In the genomic region with DNA sequence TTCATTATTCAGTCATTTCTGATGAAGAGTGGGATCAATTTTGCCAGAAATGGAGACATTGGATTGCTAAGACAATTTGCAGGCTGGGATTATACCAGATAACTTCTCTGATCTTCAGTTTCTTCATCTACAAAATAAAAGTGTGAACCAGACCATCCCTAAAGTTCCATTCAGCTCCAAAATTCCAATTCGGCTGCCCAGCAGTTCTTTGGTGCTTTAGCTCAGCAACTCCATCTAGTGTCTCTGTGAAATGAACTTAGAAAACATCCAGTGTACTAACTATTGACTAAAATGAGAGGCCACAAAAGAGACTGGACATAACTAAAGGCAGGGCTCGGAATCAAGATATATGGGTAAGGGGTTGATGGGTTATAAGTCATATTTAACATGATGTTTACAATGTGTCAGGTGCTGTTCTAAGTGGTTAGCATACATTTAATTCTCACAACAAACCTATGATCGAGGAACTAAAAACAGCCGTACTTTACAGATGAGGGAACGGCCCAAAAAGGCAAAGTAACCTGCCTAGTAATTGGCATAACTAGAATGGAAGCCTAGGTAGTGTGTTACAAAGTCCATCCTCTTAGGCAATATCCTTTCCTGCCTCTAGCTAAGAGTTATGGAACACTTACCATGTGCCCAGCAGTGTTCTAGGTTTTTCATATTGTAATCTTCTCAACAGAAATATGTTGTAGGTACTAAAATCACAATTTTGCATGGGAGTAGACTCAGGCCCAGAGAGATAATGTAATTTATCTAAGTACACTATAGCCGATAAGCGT, we compare ENCODE assay signal across 9 cellular contexts. TPM values are rescaled to one million over a fixed set of nuclear protein-coding genes. Genes with fewer than 3 reads are reported as not detected.
DNase-seq lines count a peak whose midpoint lies in the region; ATAC-seq, FAIRE-seq and TF ChIP-seq lines count a peak whose summit lies in the region.
"Had no signal": no experiment of that assay in that cellular context is flagged by ENCODE, and none has a peak within 500 bp of the region (broad histone marks: within the 10 kb centered on the region; RNA-seq: fewer than 3 reads in every experiment).

No MANE protein-coding gene starts in this region.

- no peaks in the 10 kb centered on the region for H3K36me3 ChIP-seq in pancreas
- no peaks in the 10 kb centered on the region for H3K36me3 ChIP-seq in Peyer's patch

- H3K4me3 ChIP-seq in fibroblast of pulmonary artery (replicated peaks; ENCODE audit: low read depth, low read length) (no peak overlapping the region), pancreas (no peak overlapping the region), Peyer's patch (no peak overlapping the region)

- no peak for TF ChIP-seq POLR2A in Peyer's patch (IDR thresholded peaks at IDR 0.05)

- no peak for FAIRE-seq in pancreas (lab: Jason Lieb, UNC)

- in situ Hi-C loops in G401 (cut with HindIII; ENCODE audit: low sequenced_read_pairs) (no loop called here), SK-MEL-5 (cut with HindIII; ENCODE audit: low pct_unique_long_range_greater_than_20kb, low sequenced_read_pairs) (no loop called here)

- H3K27me3 ChIP-seq in pancreas (no peaks in the 10 kb centered on the region), Peyer's patch (no peaks in the 10 kb centered on the region)

- 64 to 74% methylated on average over 7 of the region's 7 CpGs for WGBS in pancreas, 2 donors

- intact Hi-C loops in pancreas (cut with DNase I), result loop anchor here in 1 of 3 donors (10.0 kb wide), 1 partner anchor 50 kb away; no protein-coding TSS in a partner anchor

- TF ChIP-seq CTCF in fibroblast of pulmonary artery (IDR thresholded peaks at IDR 0.05; ENCODE audit: low read length, missing control alignments) (peak; percentile 76), pancreas (IDR thresholded peaks at IDR 0.05) (peak in 1 of 4 donors; percentile 9), GM20000 (IDR thresholded peaks at IDR 0.05; ENCODE audit: extremely low read depth, missing control alignments) (no peak), Peyer's patch (IDR thresholded peaks at IDR 0.05) (peak in 3 of 6 experiments; percentile 23 to 32 (median 25))

- DNase-seq in G401 (ENCODE audit: low spot score) (peak; percentile 32), SK-MEL-5 (ENCODE audit: low read depth, low spot score) (peak; percentile 64), fibroblast of pulmonary artery (ENCODE audit: low read depth) (peak; percentile 73), pancreas (no peak), GM20000 (ENCODE audit: low spot score) (no peak), NCI-H1930 (lab: John Stamatoyannopoulos, UW) (no peak), Peyer's patch (no peak)
- DNase-seq: T-helper 2 cell had no signal

- H3K9me3 ChIP-seq in pancreas (no peaks in the 10 kb centered on the region), Peyer's patch (no peaks in the 10 kb centered on the region)

- ATAC-seq in pancreas (peak in 3 of 4 donors; percentile 38 to 56 (median 53)), GM18519 (IDR thresholded peaks at IDR 0.05; ENCODE audit: low FRiP score, unreplicated experiment) (no peak)

- H3K27ac ChIP-seq in pancreas (no peak overlapping the region), Peyer's patch (no peak overlapping the region)

- H3K4me1 ChIP-seq in pancreas (no peaks in the 10 kb centered on the region), Peyer's patch (peaks cover 0 to 5% (median 0%) of the 10 kb centered on the region in 4 donors)

RNA-seq across cellular contexts. Expression of gene THAP10, which starts 17.0 kb away (rescaled TPM):
- total RNA-seq in G401 (2014; rRNA removed; shearing (Covaris generic)), result 6.8 and 7.8 TPM in 2 replicates
- 0.48 and 0.80 TPM in 2 replicates for total RNA-seq in SK-MEL-5 (2014; rRNA removed; shearing (Covaris generic))
- polyA plus RNA-seq in SK-MEL-5 (2015; cell fraction: cytosol; rRNA removed), result 1.5 and 2.4 TPM in 2 replicates
- 2.2 and 2.4 TPM in 2 replicates for polyA plus RNA-seq in SK-MEL-5 (2015; cell fraction: nucleus; rRNA removed)
- total RNA-seq in pancreas (1 to 10 TPM in 1 of 6 donors, under 1 TPM in 5; 0.43 to 1.3 (median 0.78) TPM), Peyer's patch (1 to 10 TPM; 1.2 to 6.0 (median 2.1) TPM)
- polyA plus RNA-seq in pancreas, result 1 to 10 TPM in 1 of 2 donors, under 1 TPM in 1; 0.87 to 2.6 TPM

RNA-seq across cellular contexts. Expression of gene LRRC49, which starts 17.4 kb away (rescaled TPM):
- total RNA-seq in G401 (2014; rRNA removed; shearing (Covaris generic)), result 9.3 and 15.3 TPM in 2 replicates
- total RNA-seq in SK-MEL-5 (2014; rRNA removed; shearing (Covaris generic)), result 1.1 and 1.6 TPM in 2 replicates
- polyA plus RNA-seq in SK-MEL-5 (2015; cell fraction: cytosol; rRNA removed), result 0.35 and 0.80 TPM in 2 replicates
- polyA plus RNA-seq in SK-MEL-5 (2015; cell fraction: nucleus; rRNA removed), result 4.2 TPM in 1 of 2 replicates, not detected in the other
- total RNA-seq in pancreas, result 1 to 10 TPM; 1.7 to 4.7 (median 3.1) TPM
- 1 to 10 TPM; 4.8 to 6.4 TPM for polyA plus RNA-seq in pancreas
- 1 to 10 TPM in 3 of 4 donors, not detected in 1; 2.7 to 6.0 (median 4.4) TPM for total RNA-seq in Peyer's patch

RNA-seq across cellular contexts. Expression of gene LARP6, which starts 21.2 kb away (rescaled TPM):
- total RNA-seq in G401 (2014; rRNA removed; shearing (Covaris generic)), result 84.9 and 97.7 TPM in 2 replicates
- total RNA-seq in SK-MEL-5 (2014; rRNA removed; shearing (Covaris generic)), result 25.4 and 31.2 TPM in 2 replicates
- polyA plus RNA-seq in SK-MEL-5 (2015; cell fraction: cytosol; rRNA removed), result 20.3 and 37.3 TPM in 2 replicates
- polyA plus RNA-seq in SK-MEL-5 (2015; cell fraction: nucleus; rRNA removed), result 15.7 and 20.3 TPM in 2 replicates
- 1 to 10 TPM; 5.9 to 9.7 (median 7.6) TPM for total RNA-seq in pancreas
- polyA plus RNA-seq in pancreas, result 10 to 100 TPM in 1 of 2 donors, 1 to 10 TPM in 1; 9.9 to 10.3 TPM
- total RNA-seq in Peyer's patch, result 10 to 100 TPM in 1 of 4 donors, 1 to 10 TPM in 2, under 1 TPM in 1; 0.35 to 23.9 (median 6.0) TPM

Comparison
In these comparisons a context has a peak if more than half of its experiments do, and no peak if none do; other contexts are left out.
1. DNase-seq: peak in G401 (single experiment), SK-MEL-5 (single experiment) and fibroblast of pulmonary artery (single experiment); none in pancreas (0 of 6), GM20000 (single experiment), NCI-H1930 (0 of 2) and Peyer's patch (0 of 3).